Comparison of ENCODE assay signal across 8 cellular contexts in genomic region chr9:61857709-61858351, GRCh38.
DNase-seq lines count a peak whose midpoint lies in the region; ATAC-seq, FAIRE-seq and TF ChIP-seq lines count a peak whose summit lies in the region.
"Not testable (repeated sequence)": the region's sequence is repeated elsewhere in the genome, so short reads cannot be mapped to it uniquely, and the experiment has no call there.

No MANE protein-coding gene starts in this region.

- not testable (repeated sequence) for H3K27ac ChIP-seq in A549; PC-3 (ENCODE audit: low read length); body of pancreas

- H3K27me3 ChIP-seq in PC-3 (ENCODE audit: low read length); body of pancreas: not testable (repeated sequence)

- TF ChIP-seq CTCF in A549 (IDR thresholded peaks at IDR 0.05); PC-3 (conservative IDR thresholded peaks at IDR 0.05; ENCODE audit: low read depth, low read length); body of pancreas (IDR thresholded peaks at IDR 0.05); mucosa of descending colon (IDR thresholded peaks at IDR 0.05): not testable (repeated sequence)

- not testable (repeated sequence) for FAIRE-seq in A549 (lab: Jason Lieb, UNC)

- TF ChIP-seq POLR2A in A549 (IDR thresholded peaks at IDR 0.05; ENCODE audit: low read length); body of pancreas (IDR thresholded peaks at IDR 0.05): not testable (repeated sequence)

- H3K79me2 ChIP-seq in PC-3 (ENCODE audit: low read length): not testable (repeated sequence)

- H4K20me1 ChIP-seq in PC-3 (ENCODE audit: low read length): not testable (repeated sequence)

- H3K36me3 ChIP-seq in PC-3 (ENCODE audit: low read depth, low read length); body of pancreas (replicated peaks in 1 of 2; ENCODE audit: insufficient read depth in 1 of 2, low read depth in 2 of 2); mucosa of descending colon (ENCODE audit: low read depth): not testable (repeated sequence)

- H3K9me3 ChIP-seq in A549; PC-3 (ENCODE audit: low read length); body of pancreas; mucosa of descending colon: not testable (repeated sequence)

- not testable (repeated sequence) for H2AFZ ChIP-seq in PC-3 (ENCODE audit: low read length)

- not testable (repeated sequence) for BruUV-seq in PC-3 (replicated peaks; lab: Mats Ljungman, UMichigan)

- not testable (repeated sequence) for H3F3A ChIP-seq in PC-3 (ENCODE audit: low read length, unreplicated experiment)

- H3K4me1 ChIP-seq in A549; PC-3 (ENCODE audit: insufficient read depth, low read length); body of pancreas; mucosa of descending colon (ENCODE audit: low read depth): not testable (repeated sequence)

- CTCF ChIA-PET in A549 (lab: Yijun Ruan, JAX); PC-3 (lab: Charles Lee): not testable (repeated sequence)

- TF ChIP-seq EP300 in A549 (IDR thresholded peaks at IDR 0.05): not testable (repeated sequence)

- DNase-seq in A549 (ENCODE audit: low read depth in 1 of 2, low spot score in 1 of 2); PC-3; body of pancreas; mucosa of descending colon: not testable (repeated sequence)

- not testable (repeated sequence) for TF ChIP-seq RAD21 in A549 (conservative IDR thresholded peaks at IDR 0.05 in 1 of 2, IDR thresholded peaks at IDR 0.05 in 1 of 2)

- POLR2A ChIA-PET in A549 (lab: Yijun Ruan, JAX); PC-3 (lab: Charles Lee; ENCODE audit: unreplicated experiment): not testable (repeated sequence)

- H3K4me3 ChIP-seq in A549; PC-3 (ENCODE audit: low read length); body of pancreas; mucosa of descending colon: not testable (repeated sequence)

- not testable (repeated sequence) for H3K9ac ChIP-seq in PC-3 (ENCODE audit: low read length)

- intact Hi-C loops in PC-3 (cut with micrococcal nuclease); body of pancreas (cut with DNase I); mucosa of descending colon (cut with DNase I, micrococcal nuclease): not testable (repeated sequence)

- peak; percentile 79 to 92 for ATAC-seq in A549
- ATAC-seq in GM18907 (IDR thresholded peaks at IDR 0.05; ENCODE audit: unreplicated experiment): peak; percentile 83
- peak; percentile 75 for ATAC-seq in GM21423 (IDR thresholded peaks at IDR 0.05; ENCODE audit: unreplicated experiment)
- peak; percentile 87 for ATAC-seq in HG02759 (IDR thresholded peaks at IDR 0.05; ENCODE audit: unreplicated experiment)
- peak; percentile 81 for ATAC-seq in HG03139 (IDR thresholded peaks at IDR 0.05; ENCODE audit: unreplicated experiment)
- ATAC-seq in PC-3: peak; percentile 73
- peak; percentile 93 for ATAC-seq in body of pancreas
- peak; percentile 95 for ATAC-seq in mucosa of descending colon

- H3K9me2 ChIP-seq in PC-3 (replicated peaks; ENCODE audit: low read length): not testable (repeated sequence)

- WGBS in A549 (ENCODE audit: missing lambda C conversion rate): no CpG with 5 or more reads among the region's 42 CpGs
- no CpG with 5 or more reads among the region's 42 CpGs for WGBS in body of pancreas, 2 donors

- H3K4me2 ChIP-seq in A549; PC-3 (ENCODE audit: low read length): not testable (repeated sequence)
